ENCODE assay signal across 8 cellular contexts in genomic region chr6:116561377-116562018, GRCh38. TPM values are rescaled to one million over a fixed set of nuclear protein-coding genes. Genes with fewer than 3 reads are reported as not detected.
A peak's percentile ranks its signal among the peaks of the same experiment; 100 is the strongest.
DNase-seq lines count a peak whose midpoint lies in the region; ATAC-seq and TF ChIP-seq lines count a peak whose summit lies in the region.

No MANE protein-coding gene starts in this region.

- WGBS in stomach, 5 donors: 44 to 54% (median 49%) methylated on average over 9 of the region's 9 CpGs

- H2AFZ ChIP-seq in OCI-LY1 (ENCODE audit: low read length) (no peak overlapping the region), neural cell (ENCODE audit: low read depth, low read length) (no peak overlapping the region)

- H3K79me2 ChIP-seq in OCI-LY1 (ENCODE audit: insufficient read depth, low read length) (no peaks in the 10 kb centered on the region), neural cell (replicated peaks; ENCODE audit: insufficient read depth, low read length) (no peaks in the 10 kb centered on the region)

- no peaks in the 10 kb centered on the region for H3K27me3 ChIP-seq in OCI-LY1 (ENCODE audit: insufficient read depth, low read length)
- H3K27me3 ChIP-seq in neural cell (ENCODE audit: insufficient read depth, low read depth, low read length): no peaks in the 10 kb centered on the region
- H3K27me3 ChIP-seq in stomach: peaks cover 0 to 4% (median 0%) of the 10 kb centered on the region in 3 donors

- H3K27ac ChIP-seq in OCI-LY1 (ENCODE audit: low read depth, low read length, poor library complexity, severe bottlenecking): no peak overlapping the region
- H3K27ac ChIP-seq in neural cell (ENCODE audit: low read length): no peak overlapping the region
- H3K27ac ChIP-seq in stomach: no peak overlapping the region

- H3K9me2 ChIP-seq in OCI-LY1 (ENCODE audit: low read depth, low read length) (no peaks in the 10 kb centered on the region), neural cell (ENCODE audit: insufficient read depth, low read length) (no peaks in the 10 kb centered on the region)

- no peak overlapping the region for H3K4me2 ChIP-seq in OCI-LY1 (ENCODE audit: low read length)
- no peak overlapping the region for H3K4me2 ChIP-seq in neural cell (ENCODE audit: low read length)

- ATAC-seq in GM18861 (IDR thresholded peaks at IDR 0.05; ENCODE audit: unreplicated experiment): peak; percentile 77

- TF ChIP-seq CTCF in AG09309 (IDR thresholded peaks at IDR 0.05; ENCODE audit: control insufficient read depth, insufficient read depth, low read depth, low read length, missing control alignments) (peak; percentile 85), OCI-LY1 (IDR thresholded peaks at IDR 0.05; ENCODE audit: low read length) (peak; percentile 91), neural cell (IDR thresholded peaks at IDR 0.05; ENCODE audit: poor library complexity, severe bottlenecking) (peak; percentile 89), stomach (IDR thresholded peaks at IDR 0.05) (peak in 5 of 7 experiments; percentile 68 to 95 (median 90))

- H3K4me1 ChIP-seq in OCI-LY1 (ENCODE audit: insufficient read depth, low read length, severe bottlenecking) (no peaks in the 10 kb centered on the region), stomach (peaks cover 0 to 18% (median 4%) of the 10 kb centered on the region in 4 donors)

- H3F3A ChIP-seq in OCI-LY1 (ENCODE audit: insufficient read depth, low read length) (no peaks in the 10 kb centered on the region), neural cell (ENCODE audit: insufficient read depth, low read length, poor library complexity, severe bottlenecking) (no peaks in the 10 kb centered on the region)

- TF ChIP-seq RAD21 in neural cell (conservative IDR thresholded peaks at IDR 0.05): peak; percentile 89

- no peak for TF ChIP-seq POLR2A in stomach (IDR thresholded peaks at IDR 0.05)

- no peaks in the 10 kb centered on the region for H3K36me3 ChIP-seq in OCI-LY1 (ENCODE audit: insufficient read depth, low read length)
- no peaks in the 10 kb centered on the region for H3K36me3 ChIP-seq in neural cell (ENCODE audit: insufficient read depth, low read length)
- H3K36me3 ChIP-seq in stomach: no peaks in the 10 kb centered on the region

- H3K9me3 ChIP-seq in OCI-LY1 (ENCODE audit: low read length) (no peaks in the 10 kb centered on the region), neural cell (ENCODE audit: low read length) (no peaks in the 10 kb centered on the region), stomach (no peaks in the 10 kb centered on the region)

- DNase-seq in AG09309 (ENCODE audit: low read depth) (no peak), HPDE6-E6E7 (ENCODE audit: extremely low spot score) (peak; percentile 21), fibroblast of gingiva (ENCODE audit: low read depth) (peak; percentile 60), stomach (peak; percentile 78)
- peak; percentile 67 for DNase-seq in activated T-cell treated with anti-CD3 and anti-CD28 coated beads, Interleukin-2, amount 50 U/mL, for 1 hour

- no peak for TF ChIP-seq EP300 in neural cell (conservative IDR thresholded peaks at IDR 0.05; ENCODE audit: poor library complexity, severe bottlenecking)
- TF ChIP-seq EP300 in stomach (IDR thresholded peaks at IDR 0.05): no peak

- H4K20me1 ChIP-seq in OCI-LY1 (ENCODE audit: insufficient read depth, low read length): no peaks in the 10 kb centered on the region
- no peaks in the 10 kb centered on the region for H4K20me1 ChIP-seq in neural cell (ENCODE audit: insufficient read depth)

- H3K4me3 ChIP-seq in AG09309 (ENCODE audit: control insufficient read depth, low read depth, low read length) (no peak overlapping the region), OCI-LY1 (ENCODE audit: low read depth, low read length, poor library complexity, severe bottlenecking) (no peak overlapping the region), neural cell (ENCODE audit: low read length) (no peak overlapping the region), stomach (peak overlapping the region in 1 of 4 donors; percentile 11)

- intact Hi-C loops in stomach (cut with DNase I; ENCODE audit: low total_unique reads): no loop called here

- H3K9ac ChIP-seq in OCI-LY1 (ENCODE audit: low read length) (no peak overlapping the region), neural cell (ENCODE audit: low read length) (no peak overlapping the region)

TF ChIP-seq in neural cell, 6 proteins besides CTCF, POLR2A, EP300 and RAD21:
- TF ChIP-seq SMC3 (conservative IDR thresholded peaks at IDR 0.05; ENCODE audit: poor library complexity) (peak; percentile 95), MXI1 (conservative IDR thresholded peaks at IDR 0.05; ENCODE audit: poor library complexity, severe bottlenecking) (peak; percentile 21), POLR2AphosphoS5 (IDR thresholded peaks at IDR 0.05) (no peak), EZH2 (IDR thresholded peaks at IDR 0.05; ENCODE audit: borderline replicate concordance, insufficient read depth, low read length, poor library complexity, severe bottlenecking) (no peak), TAF1 (IDR thresholded peaks at IDR 0.05; ENCODE audit: low read depth) (no peak), REST (IDR thresholded peaks at IDR 0.05; ENCODE audit: borderline replicate concordance) (no peak)

RNA-seq across cellular contexts. Expression of gene CALHM4, which starts 7.9 kb away (rescaled TPM):
- polyA plus RNA-seq in neural cell (0.66 TPM in 1 of 2 replicates, not detected in the other), stomach (not detected)
- polyA minus RNA-seq in neural cell: not detected in 2 replicates
- not detected for total RNA-seq in stomach

RNA-seq across cellular contexts. Expression of gene RWDD1, which starts 9.8 kb away (rescaled TPM):
- polyA plus RNA-seq in neural cell: 70.1 and 83.3 TPM in 2 replicates
- 33.8 and 46.1 TPM in 2 replicates for polyA minus RNA-seq in neural cell
- total RNA-seq in stomach: 10 to 100 TPM in 4 of 5 donors, 1 to 10 TPM in 1; 8.7 to 98.1 (median 25.7) TPM
- 10 to 100 TPM; 64.4 to 92.4 (median 68.2) TPM for polyA plus RNA-seq in stomach

RNA-seq across cellular contexts. Expression of gene TRAPPC3L, which starts 16.0 kb away (rescaled TPM):
- polyA plus RNA-seq in neural cell (not detected in 2 replicates), stomach (not detected)
- not detected in 2 replicates for polyA minus RNA-seq in neural cell
- not detected for total RNA-seq in stomach

RNA-seq across cellular contexts. Expression of gene CALHM5, which starts 50.1 kb away (rescaled TPM):
- 0.07 TPM in 1 of 2 replicates, not detected in the other for polyA plus RNA-seq in neural cell
- polyA minus RNA-seq in neural cell: 0.12 and 0.24 TPM in 2 replicates
- 1 to 10 TPM in 2 of 5 donors, under 1 TPM in 3; under 0.01 to 4.2 (median 0.29) TPM for total RNA-seq in stomach
- polyA plus RNA-seq in stomach: under 1 TPM; 0.10 to 0.44 (median 0.15) TPM

RNA-seq across cellular contexts. Expression of gene RSPH4A, which starts 54.8 kb away (rescaled TPM):
- polyA plus RNA-seq in neural cell (10.2 and 11.0 TPM in 2 replicates), stomach (under 1 TPM; 0.18 to 0.31 (median 0.19) TPM)
- 9.7 and 10.0 TPM in 2 replicates for polyA minus RNA-seq in neural cell
- total RNA-seq in stomach: 1 to 10 TPM in 2 of 5 donors, under 1 TPM in 1, not detected in 2; under 0.01 to 5.3 (median 1.7) TPM
